ENCODE assay signal across 9 cellular contexts in the genomic region with DNA sequence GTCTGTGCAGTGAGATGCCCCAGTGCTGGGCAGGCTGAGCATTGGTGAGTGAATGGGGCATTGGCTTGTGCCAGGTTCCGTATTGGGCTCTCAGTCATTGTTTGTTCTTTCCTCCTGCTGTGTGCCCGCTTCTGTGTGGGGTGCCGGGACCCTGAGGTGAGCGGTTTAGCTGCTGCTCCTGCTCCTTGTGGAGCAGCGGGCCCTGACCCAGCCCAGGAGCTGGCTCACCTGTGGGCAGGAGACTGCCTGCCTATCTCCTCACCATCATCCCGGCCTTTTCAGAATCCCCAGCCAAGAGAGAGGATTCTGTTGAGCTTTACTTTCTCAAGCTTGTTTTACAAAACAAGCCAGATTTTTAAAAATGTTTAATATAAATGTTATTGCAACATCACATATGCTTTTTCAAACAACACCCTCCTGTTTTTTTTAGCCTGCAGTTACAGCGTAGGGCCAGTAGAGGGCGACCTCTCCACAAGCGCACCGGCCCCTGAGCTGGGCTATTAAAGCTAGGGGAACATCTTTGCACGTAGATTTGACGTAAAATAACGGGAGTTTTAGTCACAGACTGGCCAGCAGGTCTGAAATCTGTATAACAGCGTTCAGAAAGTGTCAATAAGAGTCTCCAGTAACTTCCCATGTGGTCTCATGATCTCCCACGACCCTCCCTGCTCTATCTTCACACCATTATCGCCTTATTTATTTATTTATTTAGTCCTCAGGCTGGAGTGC. TPM values are rescaled to one million over a fixed set of nuclear protein-coding genes. Genes with fewer than 3 reads are reported as not detected.
DNase-seq lines count a peak whose midpoint lies in the region; ATAC-seq, FAIRE-seq and TF ChIP-seq lines count a peak whose summit lies in the region.
"Had no signal": no experiment of that assay in that cellular context is flagged by ENCODE, and none has a peak within 500 bp of the region (broad histone marks: within the 10 kb centered on the region; RNA-seq: fewer than 3 reads in every experiment).

No MANE protein-coding gene starts in this region.

- no peak for TF ChIP-seq EP300 in ovary (IDR thresholded peaks at IDR 0.05)

- no peaks in the 10 kb centered on the region for H3K27me3 ChIP-seq in KMS-11 (ENCODE audit: insufficient read depth, low read depth)
- no peaks in the 10 kb centered on the region for H3K27me3 ChIP-seq in ovary
- H3K27me3 ChIP-seq in vagina, result no peaks in the 10 kb centered on the region

- no peak for TF ChIP-seq POLR2A in ovary (IDR thresholded peaks at IDR 0.05)
- TF ChIP-seq POLR2A in vagina (IDR thresholded peaks at IDR 0.05), result no peak

- DNase-seq in DMS153 treated with DMSO at 0.1 percent for 48 hours (lab: John Stamatoyannopoulos, UW; ENCODE audit: unreplicated experiment), result peak; percentile 64
- peak; percentile 34 for DNase-seq in RCC 7860 (ENCODE audit: low spot score)
- peak; percentile 32 for DNase-seq in activated T-helper 1 cell treated with Interleukin-2 at 50 U/mL for 16 hours (ENCODE audit: low read depth)
- peak; percentile 90 for DNase-seq in fibroblast of villous mesenchyme (ENCODE audit: low read depth)
- DNase-seq in ovary, result peak in 2 of 5 donors; percentile 64 to 70
- DNase-seq in vagina (ENCODE audit: extremely low spot score in 2 of 2), result no peak

- no peak overlapping the region for H3K4me2 ChIP-seq in KMS-11

- FAIRE-seq in RCC 7860 (lab: Jason Lieb, UNC), result peak; percentile 54

- intact Hi-C loops in ovary (cut with DNase I) (loop anchor here in 2 of 4 donors (5.0 kb wide), 2 partner anchors 36 to 306 kb away; no protein-coding TSS in a partner anchor), vagina (cut with DNase I) (loop anchor here (10.0 kb wide), 1 partner anchor 304 kb away; no protein-coding TSS in a partner anchor)

- no peaks in the 10 kb centered on the region for H4K20me1 ChIP-seq in KMS-11 (ENCODE audit: insufficient read depth)

- H3K9me3 ChIP-seq in ovary, result no peaks in the 10 kb centered on the region
- H3K9me3 ChIP-seq in vagina, result no peaks in the 10 kb centered on the region

- ATAC-seq in HG03378 (IDR thresholded peaks at IDR 0.05; ENCODE audit: unreplicated experiment), result no peak

- peak; percentile 96 for TF ChIP-seq CTCF in KMS-11 (conservative IDR thresholded peaks at IDR 0.05; ENCODE audit: low read depth, low read length)
- TF ChIP-seq CTCF in fibroblast of villous mesenchyme (IDR thresholded peaks at IDR 0.05; ENCODE audit: insufficient read depth, low read depth, low read length), result peak; percentile 94
- peak; percentile 84 to 90 (median 86) for TF ChIP-seq CTCF in ovary (IDR thresholded peaks at IDR 0.05)
- TF ChIP-seq CTCF in vagina (IDR thresholded peaks at IDR 0.05), result peak; percentile 83 to 95 (median 87)

- H3K27ac ChIP-seq in KMS-11, result no peak overlapping the region
- no peak overlapping the region for H3K27ac ChIP-seq in ovary
- peak overlapping the region; percentile 16 for H3K27ac ChIP-seq in vagina

- no peaks in the 10 kb centered on the region for H3K36me3 ChIP-seq in KMS-11 (ENCODE audit: insufficient read depth)
- H3K36me3 ChIP-seq in ovary, result no peaks in the 10 kb centered on the region
- H3K36me3 ChIP-seq in vagina, result peaks cover 0 to 3% of the 10 kb centered on the region in 2 donors

- H3K4me1 ChIP-seq in KMS-11 (ENCODE audit: low read depth, poor library complexity, severe bottlenecking), result no peaks in the 10 kb centered on the region
- no peaks in the 10 kb centered on the region for H3K4me1 ChIP-seq in ovary (ENCODE audit: insufficient read depth)
- H3K4me1 ChIP-seq in vagina, result peaks cover 22% of the 10 kb centered on the region

- no peaks in the 10 kb centered on the region for H3K79me2 ChIP-seq in KMS-11 (ENCODE audit: insufficient read depth, low read depth)

- no peak overlapping the region for H2AFZ ChIP-seq in KMS-11 (ENCODE audit: low read depth)

- 14 to 18% (median 14%) methylated on average over 16 of the region's 16 CpGs for WGBS in ovary, 3 donors

- H3K4me3 ChIP-seq in KMS-11 (IDR thresholded peaks at IDR 0.05; ENCODE audit: insufficient read depth, low read depth, low read length), result no peak overlapping the region
- H3K4me3 ChIP-seq in fibroblast of villous mesenchyme (ENCODE audit: low read depth, low read length), result no peak overlapping the region
- H3K4me3 ChIP-seq in ovary, result no peak overlapping the region
- no peak overlapping the region for H3K4me3 ChIP-seq in vagina

- no peak overlapping the region for H3K9ac ChIP-seq in KMS-11

RNA-seq across cellular contexts. Expression of gene RELT, which starts 25.1 kb away (rescaled TPM):
- total RNA-seq in fibroblast of villous mesenchyme (3.5 and 4.2 TPM in 2 replicates), ovary (1 to 10 TPM in 6 of 7 donors, under 1 TPM in 1; 0.95 to 4.7 (median 2.3) TPM), vagina (6.1 TPM)
- polyA plus RNA-seq in ovary, result 1 to 10 TPM in 1 of 2 donors, under 1 TPM in 1; 0.38 to 1.1 TPM

RNA-seq across cellular contexts. Expression of gene ARHGEF17, which starts 43.0 kb away (rescaled TPM):
- total RNA-seq in fibroblast of villous mesenchyme (71.2 and 78.3 TPM in 2 replicates), ovary (10 to 100 TPM; 29.8 to 83.8 (median 46.7) TPM), vagina (32.9 TPM)
- polyA plus RNA-seq in ovary, result 10 to 100 TPM; 21.0 to 38.0 TPM
- total RNA-seq: T-helper 1 cell treated with Interleukin-12 subunit alpha and Interleukin-12 subunit beta and Interleukin-4 antibody, amounts not matched to agents 30 ng/mL and 1 ng/mL, for 36 hours had no signal

Comparison
In these comparisons a context has a peak if more than half of its experiments do, and no peak if none do; other contexts are left out.
1. DNase-seq: peak in DMS153 treated with DMSO at 0.1 percent for 48 hours (single experiment), RCC 7860 (single experiment), activated T-helper 1 cell treated with Interleukin-2 at 50 U/mL for 16 hours (single experiment) and fibroblast of villous mesenchyme (single experiment); none in vagina (0 of 2).
2. Peak in every context shown above with its lines, with median percentiles within 50 percentile points of each other: CTCF ChIP-seq.